ENCODE assay signal across 2 cellular contexts in the genomic region with DNA sequence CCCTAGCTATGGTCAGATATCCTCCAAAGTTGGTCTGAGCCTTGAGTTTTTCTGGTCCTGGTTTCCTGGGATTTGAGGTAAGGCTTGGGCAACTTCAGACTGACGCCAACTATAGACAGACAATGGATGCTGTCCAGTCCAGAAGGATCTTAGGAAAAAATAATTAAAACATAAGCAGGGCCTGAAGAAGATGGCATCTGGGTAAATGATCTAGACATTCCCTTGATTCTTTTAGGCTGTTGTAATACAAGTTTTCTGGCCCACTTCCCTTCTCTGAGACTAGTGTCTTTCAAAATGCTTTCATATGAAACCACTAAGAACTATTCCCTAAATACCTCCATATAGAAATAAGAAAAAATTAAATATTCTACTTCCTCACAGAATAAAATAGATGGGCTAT.
TF ChIP-seq lines count a peak whose summit lies in the region.

No MANE protein-coding gene starts in this region.

TF ChIP-seq in A549, 52 proteins besides CTCF, POLR2A, EP300 and RAD21:
- TF ChIP-seq, protein P1, sequence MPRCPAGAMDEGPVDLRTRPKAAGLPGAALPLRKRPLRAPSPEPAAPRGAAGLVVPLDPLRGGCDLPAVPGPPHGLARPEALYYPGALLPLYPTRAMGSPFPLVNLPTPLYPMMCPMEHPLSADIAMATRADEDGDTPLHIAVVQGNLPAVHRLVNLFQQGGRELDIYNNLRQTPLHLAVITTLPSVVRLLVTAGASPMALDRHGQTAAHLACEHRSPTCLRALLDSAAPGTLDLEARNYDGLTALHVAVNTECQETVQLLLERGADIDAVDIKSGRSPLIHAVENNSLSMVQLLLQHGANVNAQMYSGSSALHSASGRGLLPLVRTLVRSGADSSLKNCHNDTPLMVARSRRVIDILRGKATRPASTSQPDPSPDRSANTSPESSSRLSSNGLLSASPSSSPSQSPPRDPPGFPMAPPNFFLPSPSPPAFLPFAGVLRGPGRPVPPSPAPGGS (IDR thresholded peaks at IDR 0.05) = no peak
- TF ChIP-seq, protein P2, sequence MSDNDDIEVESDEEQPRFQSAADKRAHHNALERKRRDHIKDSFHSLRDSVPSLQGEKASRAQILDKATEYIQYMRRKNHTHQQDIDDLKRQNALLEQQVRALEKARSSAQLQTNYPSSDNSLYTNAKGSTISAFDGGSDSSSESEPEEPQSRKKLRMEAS (IDR thresholded peaks at IDR 0.05) = no peak
- TF ChIP-seq GATA3 (IDR thresholded peaks at IDR 0.05; ENCODE audit: borderline replicate concordance) (no peak), HEYL (CRISPR knock-in tag; IDR thresholded peaks at IDR 0.05) (no peak), ZSCAN20 (CRISPR knock-in tag; IDR thresholded peaks at IDR 0.05) (no peak), CBX2 (IDR thresholded peaks at IDR 0.05; ENCODE audit: borderline replicate concordance, low read depth) (no peak), KDM5A (IDR thresholded peaks at IDR 0.05) (no peak), NFE2L2 (conservative IDR thresholded peaks at IDR 0.05; ENCODE audit: low read length) (no peak), HOXA7 (CRISPR knock-in tag; IDR thresholded peaks at IDR 0.05) (no peak)
- TF ChIP-seq, protein P3, sequence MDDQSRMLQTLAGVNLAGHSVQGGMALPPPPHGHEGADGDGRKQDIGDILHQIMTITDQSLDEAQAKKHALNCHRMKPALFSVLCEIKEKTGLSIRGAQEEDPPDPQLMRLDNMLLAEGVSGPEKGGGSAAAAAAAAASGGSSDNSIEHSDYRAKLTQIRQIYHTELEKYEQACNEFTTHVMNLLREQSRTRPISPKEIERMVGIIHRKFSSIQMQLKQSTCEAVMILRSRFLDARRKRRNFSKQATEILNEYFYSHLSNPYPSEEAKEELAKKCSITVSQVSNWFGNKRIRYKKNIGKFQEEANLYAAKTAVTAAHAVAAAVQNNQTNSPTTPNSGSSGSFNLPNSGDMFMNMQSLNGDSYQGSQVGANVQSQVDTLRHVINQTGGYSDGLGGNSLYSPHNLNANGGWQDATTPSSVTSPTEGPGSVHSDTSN (IDR thresholded peaks at IDR 0.05) = no peak

TF ChIP-seq in IMR-90, 13 proteins besides CTCF, POLR2A, EP300 and RAD21:
- TF ChIP-seq MAFK (IDR thresholded peaks at IDR 0.05; ENCODE audit: low read depth, low read length) = no peak
- TF ChIP-seq, protein P4, sequence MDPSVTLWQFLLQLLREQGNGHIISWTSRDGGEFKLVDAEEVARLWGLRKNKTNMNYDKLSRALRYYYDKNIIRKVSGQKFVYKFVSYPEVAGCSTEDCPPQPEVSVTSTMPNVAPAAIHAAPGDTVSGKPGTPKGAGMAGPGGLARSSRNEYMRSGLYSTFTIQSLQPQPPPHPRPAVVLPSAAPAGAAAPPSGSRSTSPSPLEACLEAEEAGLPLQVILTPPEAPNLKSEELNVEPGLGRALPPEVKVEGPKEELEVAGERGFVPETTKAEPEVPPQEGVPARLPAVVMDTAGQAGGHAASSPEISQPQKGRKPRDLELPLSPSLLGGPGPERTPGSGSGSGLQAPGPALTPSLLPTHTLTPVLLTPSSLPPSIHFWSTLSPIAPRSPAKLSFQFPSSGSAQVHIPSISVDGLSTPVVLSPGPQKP (IDR thresholded peaks at IDR 0.05; ENCODE audit: borderline replicate concordance, low read depth, low read length) = no peak
- TF ChIP-seq CHD1 (IDR thresholded peaks at IDR 0.05; ENCODE audit: low read depth, low read length) = no peak
- TF ChIP-seq MAZ (IDR thresholded peaks at IDR 0.05; ENCODE audit: borderline replicate concordance, low read depth, low read length) = no peak
- no peak for TF ChIP-seq CEBPB (IDR thresholded peaks at IDR 0.05; ENCODE audit: low read depth, low read length)
- TF ChIP-seq MXI1 (IDR thresholded peaks at IDR 0.05; ENCODE audit: borderline replicate concordance, low read depth, low read length) = no peak
- TF ChIP-seq BHLHE40 (IDR thresholded peaks at IDR 0.05; ENCODE audit: low read depth, low read length) = no peak
- no peak for TF ChIP-seq RFX5 (IDR thresholded peaks at IDR 0.05; ENCODE audit: low read depth, low read length)
- TF ChIP-seq, protein P5, sequence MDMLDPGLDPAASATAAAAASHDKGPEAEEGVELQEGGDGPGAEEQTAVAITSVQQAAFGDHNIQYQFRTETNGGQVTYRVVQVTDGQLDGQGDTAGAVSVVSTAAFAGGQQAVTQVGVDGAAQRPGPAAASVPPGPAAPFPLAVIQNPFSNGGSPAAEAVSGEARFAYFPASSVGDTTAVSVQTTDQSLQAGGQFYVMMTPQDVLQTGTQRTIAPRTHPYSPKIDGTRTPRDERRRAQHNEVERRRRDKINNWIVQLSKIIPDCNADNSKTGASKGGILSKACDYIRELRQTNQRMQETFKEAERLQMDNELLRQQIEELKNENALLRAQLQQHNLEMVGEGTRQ (IDR thresholded peaks at IDR 0.05; ENCODE audit: low read depth, low read length) = no peak
- no peak for TF ChIP-seq RCOR1 (IDR thresholded peaks at IDR 0.05; ENCODE audit: insufficient replicate concordance, low read length)
- TF ChIP-seq NFE2L2 (IDR thresholded peaks at IDR 0.05; ENCODE audit: low read depth, low read length) = no peak
- TF ChIP-seq FOS (IDR thresholded peaks at IDR 0.05; ENCODE audit: low read depth, low read length) = no peak
- TF ChIP-seq SMC3 (IDR thresholded peaks at IDR 0.05; ENCODE audit: low read depth, low read length) = no peak
